10 cellular contexts compared by ENCODE assay signal in the genomic region with DNA sequence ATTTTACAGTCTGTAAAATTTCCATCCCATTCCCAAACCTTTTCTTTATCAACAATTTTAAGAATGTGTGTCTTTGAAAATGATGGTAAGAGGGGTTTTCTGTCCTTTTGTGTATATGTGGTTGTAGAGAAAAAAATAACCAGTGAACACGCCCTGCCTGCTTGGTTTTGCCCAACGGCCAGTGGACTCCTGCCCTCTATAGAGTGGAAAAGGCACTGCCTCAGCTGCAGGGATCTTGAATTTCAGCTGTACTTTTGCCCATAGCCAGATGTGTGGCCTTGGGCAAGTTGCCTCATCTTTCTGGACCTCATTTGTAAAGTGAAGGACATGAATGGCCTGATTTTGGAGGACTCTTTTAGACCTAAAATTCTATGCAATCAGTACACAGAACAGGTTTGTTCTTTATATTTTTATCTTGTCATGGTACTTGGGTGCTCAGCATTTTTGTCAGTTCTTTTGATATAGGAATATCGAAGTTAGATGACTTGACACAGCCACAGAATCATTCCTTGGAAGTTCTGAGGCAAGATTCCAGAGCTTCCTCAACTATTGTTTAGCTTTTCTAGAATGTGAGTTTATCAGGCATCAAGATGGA.
DNase-seq lines count a peak whose midpoint lies in the region; ATAC-seq, FAIRE-seq and TF ChIP-seq lines count a peak whose summit lies in the region.
"Had no signal": no experiment of that assay in that cellular context is flagged by ENCODE, and none has a peak within 500 bp of the region (broad histone marks: within the 10 kb centered on the region; RNA-seq: fewer than 3 reads in every experiment).

No MANE protein-coding gene starts in this region.

- H3K4me2 ChIP-seq in neural progenitor cell: no peak overlapping the region

- H3F3A ChIP-seq in neural progenitor cell (ENCODE audit: low read depth): no peaks in the 10 kb centered on the region

- H3K27ac ChIP-seq in neural progenitor cell (no peak overlapping the region), aorta (ENCODE audit: low read depth in 1 of 2, low read length in 2 of 2) (no peak overlapping the region)
- H3K27ac ChIP-seq: tibial artery had no signal

- H3K36me3 ChIP-seq in neural progenitor cell (no peaks in the 10 kb centered on the region), aorta (ENCODE audit: control insufficient read depth in 1 of 2, insufficient read depth in 2 of 2, low read length in 1 of 2) (no peaks in the 10 kb centered on the region)
- H3K36me3 ChIP-seq: tibial artery had no signal

- FAIRE-seq in GM12892 (lab: Jason Lieb, UNC): no peak

- intact Hi-C loops in aorta (cut with DNase I): no loop called here

- H4K20me1 ChIP-seq in neural progenitor cell (ENCODE audit: low read depth): no peaks in the 10 kb centered on the region

- 53 to 56% methylated on average over 3 of the region's 3 CpGs for WGBS in aorta, 2 donors

- H2AFZ ChIP-seq in neural progenitor cell (replicated peaks): no peak overlapping the region

- no peak overlapping the region for H3K27ac Mint-ChIP-seq in neural progenitor cell
- H3K27ac Mint-ChIP-seq: IgD-negative memory B cell had no signal

- H3K36me3 Mint-ChIP-seq in neural progenitor cell: peaks cover 2% of the 10 kb centered on the region
- H3K36me3 Mint-ChIP-seq: IgD-negative memory B cell had no signal

- H3K4me3 ChIP-seq in neural progenitor cell (no peak overlapping the region), aorta (ENCODE audit: low read length in 2 of 2) (no peak overlapping the region)
- H3K4me3 ChIP-seq: tibial artery had no signal

- H3K9ac ChIP-seq in neural progenitor cell: no peak overlapping the region

- H3K4me1 ChIP-seq in neural progenitor cell (no peaks in the 10 kb centered on the region), aorta (ENCODE audit: control insufficient read depth in 1 of 2, insufficient read depth in 2 of 2, low read length in 2 of 2) (no peaks in the 10 kb centered on the region)
- H3K4me1 ChIP-seq: tibial artery had no signal

- no peak overlapping the region for H3K4me3 Mint-ChIP-seq in neural progenitor cell
- H3K4me3 Mint-ChIP-seq: IgD-negative memory B cell had no signal

- ATAC-seq in GM21367 (IDR thresholded peaks at IDR 0.05; ENCODE audit: unreplicated experiment): no peak
- no peak for ATAC-seq in aorta (ENCODE audit: low FRiP score)

- peak; percentile 67 for TF ChIP-seq CTCF in neural progenitor cell (IDR thresholded peaks at IDR 0.05)

- H3K9me3 Mint-ChIP-seq in neural progenitor cell: peaks cover 7% of the 10 kb centered on the region
- H3K9me3 Mint-ChIP-seq: IgD-negative memory B cell had no signal

- DNase-seq in AML-193 (lab: John Stamatoyannopoulos, UW): peak; percentile 19 to 20
- peak; percentile 23 for DNase-seq in GM12892 (ENCODE audit: insufficient read length)
- peak; percentile 23 for DNase-seq in NCI-H460 (ENCODE audit: extremely low read depth, low read depth)
- DNase-seq in dermis blood vessel endothelial cell: peak; percentile 74
- peak; percentile 46 for DNase-seq in neural progenitor cell (ENCODE audit: low spot score)
- DNase-seq in DMS79 treated with DMSO at 0.1 percent for 48 hours (lab: John Stamatoyannopoulos, UW): no peak
- no peak for DNase-seq in aorta

- peaks cover 4% of the 10 kb centered on the region for H3K27me3 Mint-ChIP-seq in neural progenitor cell (ENCODE audit: insufficient read depth, low read depth)

- H3K27me3 ChIP-seq in neural progenitor cell: no peaks in the 10 kb centered on the region
- H3K27me3 ChIP-seq in aorta (ENCODE audit: control insufficient read depth in 1 of 2, insufficient read depth in 2 of 2, low read length in 1 of 2): no peaks in the 10 kb centered on the region

- TF ChIP-seq POLR2A in GM12892 (IDR thresholded peaks at IDR 0.05; ENCODE audit: low read depth, low read length): no peak

- no peaks in the 10 kb centered on the region for H3K4me1 Mint-ChIP-seq in neural progenitor cell

- H3K79me2 ChIP-seq in neural progenitor cell (ENCODE audit: low read depth): no peaks in the 10 kb centered on the region

- H3K9me3 ChIP-seq in neural progenitor cell (ENCODE audit: low read depth) (no peaks in the 10 kb centered on the region), aorta (ENCODE audit: control insufficient read depth, low read length) (no peaks in the 10 kb centered on the region)
- H3K9me3 ChIP-seq: tibial artery had no signal

Comparison
In these comparisons a context has a peak if more than half of its experiments do, and no peak if none do; other contexts are left out.
1. DNase-seq: peak in AML-193 (2 of 2), GM12892 (single experiment), NCI-H460 (single experiment), dermis blood vessel endothelial cell (single experiment) and neural progenitor cell (single experiment); none in DMS79 treated with DMSO at 0.1 percent for 48 hours (single experiment) and aorta (0 of 2).